Comparison of ENCODE assay signal across 1 cellular context in genomic region chr17:78839762-78840529, GRCh38.
A peak's percentile ranks its signal among the peaks of the same experiment; 100 is the strongest.
TF ChIP-seq lines count a peak whose summit lies in the region.

No MANE protein-coding gene starts in this region.

TF ChIP-seq in HepG2, 621 proteins besides CTCF, POLR2A, EP300 and RAD21 (continued from another document):
- TF ChIP-seq ELK4 (CRISPR knock-in tag; IDR thresholded peaks at IDR 0.05; ENCODE audit: borderline replicate concordance) (no peak), SALL1 (CRISPR knock-in tag; IDR thresholded peaks at IDR 0.05) (peak; percentile 59), RBM39 (IDR thresholded peaks at IDR 0.05; ENCODE audit: low read depth, low read length, poor library complexity, severe bottlenecking) (peak; percentile 29), ZNF256 (CRISPR knock-in tag; conservative IDR thresholded peaks at IDR 0.05) (0 out of 2 replicates have a peak, but pooled peaks have one; percentile 72), ZBTB26 (CRISPR knock-in tag; IDR thresholded peaks at IDR 0.05; ENCODE audit: borderline replicate concordance) (0 out of 2 replicates have a peak, but pooled peaks have one; percentile 25), MAX (IDR thresholded peaks at IDR 0.05) (peak; percentile 86), FOXO4 (CRISPR knock-in tag; conservative IDR thresholded peaks at IDR 0.05) (peak; percentile 97; the same call in 1 of the 2 replicates), NFKB2 (CRISPR knock-in tag; IDR thresholded peaks at IDR 0.05; ENCODE audit: borderline replicate concordance) (peak; percentile 61; the same call in 1 of the 2 replicates), SAP130 (CRISPR knock-in tag; IDR thresholded peaks at IDR 0.05; ENCODE audit: low read depth) (peak; percentile 65; the same call in 1 of the 2 replicates), ZNF263 (CRISPR knock-in tag; IDR thresholded peaks at IDR 0.05) (peak; percentile 29; the same call in 1 of the 2 replicates), ZFP82 (CRISPR knock-in tag; IDR thresholded peaks at IDR 0.05; ENCODE audit: borderline replicate concordance) (no peak), ZBTB7B (CRISPR knock-in tag; IDR thresholded peaks at IDR 0.05) (peak; percentile 36; the same call in 1 of the 2 replicates), PRMT3 (CRISPR knock-in tag; IDR thresholded peaks at IDR 0.05; ENCODE audit: borderline replicate concordance, low read depth) (no peak), KLF15 (CRISPR knock-in tag; IDR thresholded peaks at IDR 0.05; ENCODE audit: borderline replicate concordance) (0 out of 2 replicates have a peak, but pooled peaks have one; percentile 45), SATB2 (CRISPR knock-in tag; IDR thresholded peaks at IDR 0.05) (0 out of 2 replicates have a peak, but pooled peaks have one; percentile 16), PHF8 (CRISPR knock-in tag; IDR thresholded peaks at IDR 0.05) (peak; percentile 7; the same call in 1 of the 2 replicates), STAT5B (CRISPR knock-in tag; IDR thresholded peaks at IDR 0.05) (0 out of 2 replicates have a peak, but pooled peaks have one; percentile 18), PATZ1 (CRISPR knock-in tag; IDR thresholded peaks at IDR 0.05) (peak; percentile 34; the same call in 1 of the 2 replicates), ZNF414 (CRISPR knock-in tag; IDR thresholded peaks at IDR 0.05) (peak; percentile 84; the same call in 1 of the 2 replicates), ZNF580 (CRISPR knock-in tag; IDR thresholded peaks at IDR 0.05; ENCODE audit: borderline replicate concordance, low read depth) (no peak; the same call in 1 of the 2 replicates)
TF ChIP-seq in HepG2: peak in this region for 84.
